8 cellular contexts compared by ENCODE assay signal in genomic region chr15:85858586-85859375, GRCh38.
DNase-seq lines count a peak whose midpoint lies in the region; ATAC-seq and TF ChIP-seq lines count a peak whose summit lies in the region.

No MANE protein-coding gene starts in this region.

- no peaks in the 10 kb centered on the region for H3K9me3 Mint-ChIP-seq in activated CD4-positive, alpha-beta T cell treated with anti-CD3 and anti-CD28 coated beads, Interleukin-2, amount 10 ng/mL, durations not matched to agents 24 days and 14 days

- H3K27ac Mint-ChIP-seq in activated CD4-positive, alpha-beta T cell treated with anti-CD3 and anti-CD28 coated beads, Interleukin-2, amount 10 ng/mL, durations not matched to agents 24 days and 14 days = peak overlapping the region; percentile 42

- no peak overlapping the region for H3K4me3 ChIP-seq in coronary artery
- no peak overlapping the region for H3K4me3 ChIP-seq in liver (ENCODE audit: low read depth in 1 of 3, low read length in 3 of 3)

- ATAC-seq in GM18909 (IDR thresholded peaks at IDR 0.05; ENCODE audit: poor library complexity, unreplicated experiment) (peak; percentile 90), HG03135 (IDR thresholded peaks at IDR 0.05; ENCODE audit: unreplicated experiment) (peak; percentile 89)

- peak; percentile 81 to 84 for TF ChIP-seq RAD21 in liver (IDR thresholded peaks at IDR 0.05)

- peak overlapping the region; percentile 71 for H3K4me3 Mint-ChIP-seq in activated CD4-positive, alpha-beta T cell treated with anti-CD3 and anti-CD28 coated beads, Interleukin-2, amount 10 ng/mL, durations not matched to agents 24 days and 14 days

- DNase-seq in AML-193 (lab: John Stamatoyannopoulos, UW) = peak; percentile 21 to 28
- DNase-seq in NCI-H2227 treated with DMSO at 0.1 percent for 48 hours (lab: John Stamatoyannopoulos, UW) = peak; percentile 62
- DNase-seq in activated CD4-positive, alpha-beta T cell treated with anti-CD3 and anti-CD28 coated beads, Interleukin-2, amount 10 ng/mL, durations not matched to agents 24 days and 14 days = peak; percentile 93
- DNase-seq in coronary artery (ENCODE audit: low spot score) = no peak
- peak; percentile 46 to 61 (median 49) for DNase-seq in stimulated activated CD4-positive, alpha-beta T cell treated with anti-CD3 and anti-CD28 coated beads, TNF-alpha, amount 100 ng/mL, for 4 hours (ENCODE audit: low read depth in 3 of 3)

- no peaks in the 10 kb centered on the region for H3K9me3 ChIP-seq in liver (ENCODE audit: control insufficient read depth in 4 of 4, low read length in 3 of 4)

- no peaks in the 10 kb centered on the region for H3K36me3 ChIP-seq in liver (ENCODE audit: control insufficient read depth in 4 of 4, insufficient read depth in 3 of 4, low read depth in 1 of 4, low read length in 3 of 4)

- intact Hi-C loops in activated CD4-positive, alpha-beta T cell treated with anti-CD3 and anti-CD28 coated beads, Interleukin-2, amount 10 ng/mL, durations not matched to agents 24 days and 14 days (cut with micrococcal nuclease) = no loop called here

- no peaks in the 10 kb centered on the region for H3K36me3 Mint-ChIP-seq in activated CD4-positive, alpha-beta T cell treated with anti-CD3 and anti-CD28 coated beads, Interleukin-2, amount 10 ng/mL, durations not matched to agents 24 days and 14 days (ENCODE audit: low read depth)

- H3K4me1 Mint-ChIP-seq in activated CD4-positive, alpha-beta T cell treated with anti-CD3 and anti-CD28 coated beads, Interleukin-2, amount 10 ng/mL, durations not matched to agents 24 days and 14 days = peaks cover 7% of the 10 kb centered on the region

- TF ChIP-seq CTCF in coronary artery (IDR thresholded peaks at IDR 0.05) (peak; percentile 56), liver (IDR thresholded peaks at IDR 0.05; ENCODE audit: low read depth, low read length, missing input control) (peak; percentile 72)

- H3K9ac ChIP-seq in liver (ENCODE audit: low read depth in 1 of 2, low read length in 2 of 2) = no peak overlapping the region

- H3K4me1 ChIP-seq in liver (ENCODE audit: control insufficient read depth in 4 of 4, insufficient read depth in 4 of 4, low read length in 3 of 4) = no peaks in the 10 kb centered on the region

- peaks cover 29% of the 10 kb centered on the region for H3K27me3 Mint-ChIP-seq in activated CD4-positive, alpha-beta T cell treated with anti-CD3 and anti-CD28 coated beads, Interleukin-2, amount 10 ng/mL, durations not matched to agents 24 days and 14 days

- WGBS in liver = 10% methylated on average over 19 of the region's 19 CpGs

- H3K27ac ChIP-seq in coronary artery (no peak overlapping the region), liver (ENCODE audit: low read depth in 1 of 2, low read length in 2 of 2) (no peak overlapping the region)

- H3K27me3 ChIP-seq in liver (ENCODE audit: control insufficient read depth in 4 of 4, insufficient read depth in 4 of 4, low read length in 3 of 4) = no peaks in the 10 kb centered on the region

TF ChIP-seq in liver, 16 proteins besides CTCF, POLR2A, EP300 and RAD21:
- TF ChIP-seq HNF4A (conservative IDR thresholded peaks at IDR 0.05) (peak in 1 of 2 donors; percentile 6), MAX (IDR thresholded peaks at IDR 0.05) (no peak)
TF ChIP-seq in liver: peak in this region for 1.
